1 cellular context compared by ENCODE assay signal in the genomic region with DNA sequence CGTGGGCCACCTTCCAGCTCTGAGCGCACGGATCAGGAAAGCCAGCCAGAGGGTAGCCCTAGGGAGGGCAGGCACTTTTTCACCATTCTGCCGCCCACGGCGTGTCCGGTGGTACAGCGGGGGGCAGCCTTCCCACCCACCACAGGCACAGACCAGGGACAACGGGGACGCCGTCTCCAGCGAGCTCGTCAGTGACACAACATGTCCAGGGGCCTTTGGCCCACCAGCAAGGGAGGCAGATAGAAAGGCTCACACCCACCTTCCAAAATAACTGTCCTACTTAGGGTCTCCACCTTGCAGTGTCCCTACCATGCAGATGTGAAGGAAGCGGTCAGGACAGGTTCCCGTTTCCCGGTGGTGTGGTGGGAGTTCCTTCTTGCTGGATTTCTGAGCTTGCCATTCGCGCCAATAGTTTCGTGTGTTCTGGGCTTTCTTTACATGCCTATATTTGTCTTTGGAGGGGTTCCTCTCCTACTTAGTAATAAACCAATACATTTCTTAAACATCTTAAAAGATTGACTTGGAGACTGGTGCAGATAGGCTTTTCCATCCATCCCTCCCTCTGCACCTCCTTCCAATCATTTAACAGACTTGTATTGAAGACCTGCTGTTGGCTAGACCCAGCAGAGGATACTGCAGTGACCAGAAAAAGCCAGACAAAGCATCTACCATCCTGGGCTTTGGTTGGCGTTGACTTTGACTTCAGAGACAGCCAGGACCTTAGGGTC.
TF ChIP-seq lines count a peak whose summit lies in the region.

No MANE protein-coding gene starts in this region.

TF ChIP-seq in GM12878, 131 proteins besides CTCF, POLR2A, EP300 and RAD21 (continued from another document):
- TF ChIP-seq MYC (IDR thresholded peaks at IDR 0.05; ENCODE audit: insufficient read depth, insufficient read length, insufficient replicate concordance, low read length, severe bottlenecking) = peak; percentile 5
